4 cellular contexts compared by ENCODE assay signal in genomic region chr22:24203856-24204255, GRCh38. TPM values are rescaled to one million over a fixed set of nuclear protein-coding genes. Genes with fewer than 3 reads are reported as not detected.
"Had no signal": no experiment of that assay in that cellular context is flagged by ENCODE, and none has a peak within 500 bp of the region (broad histone marks: within the 10 kb centered on the region; RNA-seq: fewer than 3 reads in every experiment).

No MANE protein-coding gene starts in this region.

RNA-seq across cellular contexts. Expression of gene GGT5, which starts 41.0 kb away (rescaled TPM):
- total RNA-seq: foreskin keratinocyte had no signal
- polyA plus RNA-seq: foreskin keratinocyte; immature natural killer cell; keratinocyte; naive thymus-derived CD8-positive, alpha-beta T cell had no signal
